Comparison of ENCODE assay signal across 9 cellular contexts in genomic region chr11:66068154-66068821, GRCh38. TPM values are rescaled to one million over a fixed set of nuclear protein-coding genes. Genes with fewer than 3 reads are reported as not detected.
DNase-seq lines count a peak whose midpoint lies in the region; ATAC-seq, FAIRE-seq and TF ChIP-seq lines count a peak whose summit lies in the region.
"Had no signal": no experiment of that assay in that cellular context is flagged by ENCODE, and none has a peak within 500 bp of the region (broad histone marks: within the 10 kb centered on the region; RNA-seq: fewer than 3 reads in every experiment).

No MANE protein-coding gene starts in this region.

- H3K4me3 Mint-ChIP-seq in CD8-positive, alpha-beta T cell = peak overlapping the region; percentile 90
- H3K4me3 Mint-ChIP-seq in activated T-helper 17 cell treated with anti-CD3 and anti-CD28 coated beads, Interleukin-2, amount 50 U/mL, for 72 hours = peak overlapping the region; percentile 94
- H3K4me3 Mint-ChIP-seq in neural crest cell = peak overlapping the region; percentile 91

- peak overlapping the region; percentile 95 for H3K27ac Mint-ChIP-seq in CD8-positive, alpha-beta T cell
- H3K27ac Mint-ChIP-seq in activated T-helper 17 cell treated with anti-CD3 and anti-CD28 coated beads, Interleukin-2, amount 50 U/mL, for 72 hours = peak overlapping the region; percentile 98
- no peak overlapping the region for H3K27ac Mint-ChIP-seq in neural crest cell (ENCODE audit: unreplicated experiment)

- CTCF ChIA-PET in CD8-positive, alpha-beta T cell (lab: Charles Lee) = interaction anchor here (0.6 to 6.8 kb wide), 50 partner anchors 9 to 321 kb away, joined by 3 to 107 read pairs (median 4); partner anchors contain the start of genes SF3B2 and YIF1A

- no peak for FAIRE-seq in RCC 7860 (lab: Jason Lieb, UNC)

- H3K9me3 ChIP-seq in CD8-positive, alpha-beta T cell (ENCODE audit: low read length) = no peaks in the 10 kb centered on the region

- peaks cover 75% of the 10 kb centered on the region for H3K36me3 Mint-ChIP-seq in CD8-positive, alpha-beta T cell
- H3K36me3 Mint-ChIP-seq in activated T-helper 17 cell treated with anti-CD3 and anti-CD28 coated beads, Interleukin-2, amount 50 U/mL, for 72 hours (ENCODE audit: low read depth) = peaks cover 90% of the 10 kb centered on the region
- H3K36me3 Mint-ChIP-seq in neural crest cell (ENCODE audit: low read depth) = peaks cover 37% of the 10 kb centered on the region

- peak; percentile 62 for TF ChIP-seq CTCF in CD8-positive, alpha-beta T cell (IDR thresholded peaks at IDR 0.05)
- peak; percentile 91 for TF ChIP-seq CTCF in fibroblast of mammary gland (conservative IDR thresholded peaks at IDR 0.05; ENCODE audit: control insufficient read depth, insufficient read depth, low read depth, low read length)
- peak; percentile 93 for TF ChIP-seq CTCF in neural crest cell (conservative IDR thresholded peaks at IDR 0.05)

- H3K9me3 Mint-ChIP-seq in CD8-positive, alpha-beta T cell = no peaks in the 10 kb centered on the region
- no peaks in the 10 kb centered on the region for H3K9me3 Mint-ChIP-seq in activated T-helper 17 cell treated with anti-CD3 and anti-CD28 coated beads, Interleukin-2, amount 50 U/mL, for 72 hours
- H3K9me3 Mint-ChIP-seq in neural crest cell = no peaks in the 10 kb centered on the region

- H3K4me3 ChIP-seq in CD8-positive, alpha-beta T cell (ENCODE audit: low read depth, low read length) = no peak overlapping the region
- H3K4me3 ChIP-seq in fibroblast of mammary gland (ENCODE audit: control insufficient read depth, low read depth, low read length) = no peak overlapping the region

- no peak overlapping the region for H3K27ac ChIP-seq in CD8-positive, alpha-beta T cell (ENCODE audit: low read depth, low read length)
- H3K27ac ChIP-seq in substantia nigra (ENCODE audit: low read depth, low read length, poor library complexity, severe bottlenecking) = peak overlapping the region; percentile 78

- ATAC-seq in CD8-positive, alpha-beta T cell = peak; percentile 24
- peak; percentile 39 for ATAC-seq in activated T-helper 17 cell treated with anti-CD3 and anti-CD28 coated beads, Interleukin-2, amount 50 U/mL, for 72 hours (replicated peaks)
- ATAC-seq in GM18520 (IDR thresholded peaks at IDR 0.05; ENCODE audit: unreplicated experiment) = no peak

- peaks cover 32% of the 10 kb centered on the region for H3K4me1 ChIP-seq in CD8-positive, alpha-beta T cell (ENCODE audit: insufficient read depth, low read length)

- intact Hi-C loops in CD8-positive, alpha-beta T cell (cut with DNase I, micrococcal nuclease) = loop anchor here (1.0 to 5.0 kb wide), 4 partner anchors 33 to 66 kb away; partner anchors contain the start of genes BANF1 (in 1 of the 2) and EIF1AD (in 1 of the 2)

- H3K27me3 Mint-ChIP-seq in CD8-positive, alpha-beta T cell (ENCODE audit: low read depth) = no peaks in the 10 kb centered on the region
- no peaks in the 10 kb centered on the region for H3K27me3 Mint-ChIP-seq in activated T-helper 17 cell treated with anti-CD3 and anti-CD28 coated beads, Interleukin-2, amount 50 U/mL, for 72 hours
- peaks cover 6% of the 10 kb centered on the region for H3K27me3 Mint-ChIP-seq in neural crest cell (ENCODE audit: low read depth)

- H3K36me3 ChIP-seq in CD8-positive, alpha-beta T cell (ENCODE audit: insufficient read depth, low read length) = peaks cover 41% of the 10 kb centered on the region

- H3K27me3 ChIP-seq in CD8-positive, alpha-beta T cell (ENCODE audit: insufficient read depth, low read length) = no peaks in the 10 kb centered on the region

- POLR2A ChIA-PET in CD8-positive, alpha-beta T cell (lab: Charles Lee) = interaction anchor here (0.6 to 4.1 kb wide), 13 partner anchors 9 to 197 kb away, joined by 3 to 25 read pairs (median 4); partner anchors contain the start of gene SF3B2

- H3K4me1 Mint-ChIP-seq in CD8-positive, alpha-beta T cell (ENCODE audit: low read depth) = peaks cover 62% of the 10 kb centered on the region
- H3K4me1 Mint-ChIP-seq in activated T-helper 17 cell treated with anti-CD3 and anti-CD28 coated beads, Interleukin-2, amount 50 U/mL, for 72 hours = peaks cover 52% of the 10 kb centered on the region
- H3K4me1 Mint-ChIP-seq in neural crest cell = peaks cover 27% of the 10 kb centered on the region

- peak; percentile 61 to 85 (median 77) for DNase-seq in CD8-positive, alpha-beta T cell
- DNase-seq in HUDEP-2 (lab: John Stamatoyannopoulos, UW; ENCODE audit: unreplicated experiment in 76 of 76) (peak in 50 of 76 experiments; percentile 7 to 66 (median 44)), RCC 7860 (ENCODE audit: low spot score) (peak; percentile 49), fibroblast of mammary gland (ENCODE audit: low read depth) (peak; percentile 69), neural crest cell (ENCODE audit: low read depth, low spot score) (peak; percentile 82), substantia nigra (lab: John Stamatoyannopoulos, UW) (peak in 35 of 49 donors; percentile 19 to 89 (median 52))

RNA-seq across cellular contexts. Expression of gene PACS1, which starts 1.8 kb away (rescaled TPM):
- 100 to 1,000 TPM; 161 to 176 TPM for total RNA-seq in CD8-positive, alpha-beta T cell
- total RNA-seq in activated T-helper 17 cell treated with anti-CD3 and anti-CD28 coated beads, Interleukin-2, amount 50 U/mL, for 72 hours = 100 to 1,000 TPM in 1 of 2 donors, 10 to 100 TPM in 1; 84.5 to 105 TPM
- 47.9 and 54.3 TPM in 2 replicates for total RNA-seq in neural crest cell

RNA-seq across cellular contexts. Expression of gene SF3B2, which starts 16.1 kb away (rescaled TPM):
- 100 to 1,000 TPM; 196 to 217 TPM for total RNA-seq in CD8-positive, alpha-beta T cell
- total RNA-seq in activated T-helper 17 cell treated with anti-CD3 and anti-CD28 coated beads, Interleukin-2, amount 50 U/mL, for 72 hours = 100 to 1,000 TPM; 201 to 237 TPM
- 261 and 262 TPM in 2 replicates for total RNA-seq in neural crest cell

RNA-seq across cellular contexts. Expression of gene GAL3ST3, which starts 19.3 kb away (rescaled TPM):
- not detected for total RNA-seq in CD8-positive, alpha-beta T cell
- total RNA-seq in activated T-helper 17 cell treated with anti-CD3 and anti-CD28 coated beads, Interleukin-2, amount 50 U/mL, for 72 hours = under 1 TPM in 1 of 2 donors, not detected in 1; 0.45 TPM
- total RNA-seq in neural crest cell = 8.7 and 9.7 TPM in 2 replicates
- total RNA-seq: T-helper 2 cell treated with Interferon-gamma antibody and Interleukin-4, amounts not matched to agents 100 ng/mL and 5 ng/mL, for 36 hours had no signal

RNA-seq across cellular contexts. Expression of gene CATSPER1, which starts 42.0 kb away (rescaled TPM):
- not detected for total RNA-seq in CD8-positive, alpha-beta T cell
- total RNA-seq in activated T-helper 17 cell treated with anti-CD3 and anti-CD28 coated beads, Interleukin-2, amount 50 U/mL, for 72 hours = 1 to 10 TPM in 1 of 2 donors, not detected in 1; 2.1 TPM
- not detected in 2 replicates for total RNA-seq in neural crest cell

RNA-seq across cellular contexts. Expression of gene CST6, which starts 56.5 kb away (rescaled TPM):
- total RNA-seq in CD8-positive, alpha-beta T cell = not detected
- under 1 TPM in 1 of 2 donors, not detected in 1; 0.37 TPM for total RNA-seq in activated T-helper 17 cell treated with anti-CD3 and anti-CD28 coated beads, Interleukin-2, amount 50 U/mL, for 72 hours
- total RNA-seq in neural crest cell = not detected in 2 replicates
- total RNA-seq: T-helper 2 cell treated with Interferon-gamma antibody and Interleukin-4, amounts not matched to agents 100 ng/mL and 5 ng/mL, for 36 hours had no signal
